In genomic region chr1:70509996-70510876, GRCh38 we compare ENCODE assay signal across 1 cellular context.
A peak's percentile ranks its signal among the peaks of the same experiment; 100 is the strongest.
TF ChIP-seq lines count a peak whose summit lies in the region.

No MANE protein-coding gene starts in this region.

TF ChIP-seq in K562, 482 proteins besides CTCF, POLR2A, EP300 and RAD21 (continued from another document and continues in another):
- no peak for TF ChIP-seq BRF2 (IDR thresholded peaks at IDR 0.05; ENCODE audit: borderline replicate concordance, insufficient read depth, insufficient read length)
- TF ChIP-seq MCM2 (IDR thresholded peaks at IDR 0.05; ENCODE audit: low read depth) = no peak
- no peak for TF ChIP-seq BCLAF1 (IDR thresholded peaks at IDR 0.05; ENCODE audit: borderline replicate concordance in 1 of 2, control insufficient read depth in 1 of 2, low read depth in 2 of 2, low read length in 1 of 2)
- TF ChIP-seq XRCC3 (IDR thresholded peaks at IDR 0.05) = no peak
- no peak for TF ChIP-seq RBBP5 (IDR thresholded peaks at IDR 0.05; ENCODE audit: borderline replicate concordance, insufficient read depth, low read length, poor library complexity, severe bottlenecking)
- no peak for TF ChIP-seq ZNF830 (CRISPR knock-in tag; IDR thresholded peaks at IDR 0.05)
- TF ChIP-seq CREBBP (IDR thresholded peaks at IDR 0.05; ENCODE audit: low read depth, low read length) = no peak
- no peak for TF ChIP-seq RBM39 (optimal IDR thresholded peaks at IDR 0.05; ENCODE audit: low read depth, low read length)
- no peak for TF ChIP-seq CBFB (CRISPR knock-in tag; IDR thresholded peaks at IDR 0.05)
- no peak for TF ChIP-seq KDM4B (IDR thresholded peaks at IDR 0.05; ENCODE audit: borderline replicate concordance in 2 of 2, low read depth in 1 of 2)
- no peak for TF ChIP-seq MCM3 (IDR thresholded peaks at IDR 0.05)
- no peak for TF ChIP-seq MTA3 (IDR thresholded peaks at IDR 0.05; ENCODE audit: borderline replicate concordance)
- no peak for TF ChIP-seq XRCC4 (IDR thresholded peaks at IDR 0.05; ENCODE audit: extremely low read depth, insufficient read depth, insufficient read length)
- no peak for TF ChIP-seq TFAP4 (CRISPR knock-in tag; IDR thresholded peaks at IDR 0.05; ENCODE audit: borderline replicate concordance)
- TF ChIP-seq POLR2G (IDR thresholded peaks at IDR 0.05; ENCODE audit: low read depth, low read length) = no peak
- no peak for TF ChIP-seq FOS (IDR thresholded peaks at IDR 0.05; ENCODE audit: extremely low read depth, insufficient read length)
- no peak for TF ChIP-seq NFE2 (IDR thresholded peaks at IDR 0.05; ENCODE audit: low read depth)
- TF ChIP-seq E2F8 (IDR thresholded peaks at IDR 0.05; ENCODE audit: low read depth, partially characterized antibody) = no peak
- TF ChIP-seq ZBTB7A (IDR thresholded peaks at IDR 0.05; ENCODE audit: borderline replicate concordance, control insufficient read depth, low read depth, low read length) = no peak
- no peak for TF ChIP-seq ZNF512 (tag; IDR thresholded peaks at IDR 0.05)
- TF ChIP-seq FOXA3 (CRISPR knock-in tag; conservative IDR thresholded peaks at IDR 0.05 in 1 of 2, IDR thresholded peaks at IDR 0.05 in 1 of 2) = peak in 1 of 2 experiments; percentile 83; a peak in 2 of 4 replicates
- no peak for TF ChIP-seq ZFP36 (IDR thresholded peaks at IDR 0.05; ENCODE audit: low read depth, low read length, partially characterized antibody)
- TF ChIP-seq ASH1L (IDR thresholded peaks at IDR 0.05; ENCODE audit: borderline replicate concordance, low read depth, partially characterized antibody) = no peak
- TF ChIP-seq ZBTB5 (IDR thresholded peaks at IDR 0.05) = no peak
- no peak for TF ChIP-seq TAF9B (IDR thresholded peaks at IDR 0.05; ENCODE audit: partially characterized antibody)
- TF ChIP-seq PBX2 (CRISPR knock-in tag; IDR thresholded peaks at IDR 0.05; ENCODE audit: low read depth) = no peak
- TF ChIP-seq PBX2 (tag; conservative IDR thresholded peaks at IDR 0.05; ENCODE audit: low read depth) = no peak
- TF ChIP-seq GATAD2B (IDR thresholded peaks at IDR 0.05; ENCODE audit: borderline replicate concordance) = no peak
- no peak for TF ChIP-seq RFX7 (CRISPR knock-in tag; IDR thresholded peaks at IDR 0.05)
- no peak for TF ChIP-seq U2AF1 (optimal IDR thresholded peaks at IDR 0.05; ENCODE audit: low read depth, low read length)
- TF ChIP-seq ILF3 (IDR thresholded peaks at IDR 0.05; ENCODE audit: borderline replicate concordance) = no peak
- no peak for TF ChIP-seq GMEB1 (CRISPR knock-in tag; IDR thresholded peaks at IDR 0.05)
- TF ChIP-seq FOXM1 (IDR thresholded peaks at IDR 0.05; ENCODE audit: low read depth) = no peak
- no peak for TF ChIP-seq FOXM1 (CRISPR knock-in tag; IDR thresholded peaks at IDR 0.05; ENCODE audit: low read depth)
- TF ChIP-seq ZNF780A (CRISPR knock-in tag; IDR thresholded peaks at IDR 0.05) = no peak
- TF ChIP-seq ATF3 (IDR thresholded peaks at IDR 0.05) = peak; percentile 79
- no peak for TF ChIP-seq ATF3 (CRISPR knock-in tag; conservative IDR thresholded peaks at IDR 0.05)
- TF ChIP-seq ZHX1 (conservative IDR thresholded peaks at IDR 0.05; ENCODE audit: low read length) = no peak
- TF ChIP-seq CEBPG (CRISPR knock-in tag; IDR thresholded peaks at IDR 0.05) = no peak
- TF ChIP-seq CEBPG (tag; conservative IDR thresholded peaks at IDR 0.05 in 1 of 2, IDR thresholded peaks at IDR 0.05 in 1 of 2) = peak in 1 of 2 experiments; percentile 91; a peak in 2 of 4 replicates
